12 cellular contexts compared by ENCODE assay signal in the genomic region with DNA sequence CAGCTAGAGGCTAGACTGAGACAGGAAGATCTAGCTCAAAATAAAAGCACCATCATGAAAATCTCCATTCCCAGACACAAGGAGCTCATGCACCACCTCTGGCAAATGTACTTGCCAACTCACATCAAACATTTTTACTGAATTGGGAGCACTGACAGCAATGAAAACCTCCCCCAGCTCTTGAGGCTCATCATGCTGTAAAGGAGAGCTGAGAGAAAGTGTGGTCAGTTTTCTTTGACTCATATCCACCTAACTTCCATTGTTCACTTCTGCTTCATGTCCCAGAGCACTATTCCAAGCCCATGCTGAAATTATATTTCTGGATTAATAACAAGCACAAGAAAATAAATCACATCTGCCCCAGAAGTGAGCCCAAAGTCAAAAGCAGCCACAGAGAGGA.
DNase-seq lines count a peak whose midpoint lies in the region; ATAC-seq and TF ChIP-seq lines count a peak whose summit lies in the region.
"Had no signal": no experiment of that assay in that cellular context is flagged by ENCODE, and none has a peak within 500 bp of the region (broad histone marks: within the 10 kb centered on the region; RNA-seq: fewer than 3 reads in every experiment).

No MANE protein-coding gene starts in this region.

- no peaks in the 10 kb centered on the region for H3K9me3 Mint-ChIP-seq in chondrocyte (ENCODE audit: low read depth)

- no peaks in the 10 kb centered on the region for H3K79me2 ChIP-seq in MM.1S (ENCODE audit: low read length)

- H3K27me3 ChIP-seq in MM.1S (replicated peaks; ENCODE audit: insufficient read depth, low read length), result no peaks in the 10 kb centered on the region

- H3K9ac ChIP-seq in MM.1S (ENCODE audit: low read length), result no peak overlapping the region

- no peaks in the 10 kb centered on the region for H3K9me2 ChIP-seq in MM.1S (replicated peaks; ENCODE audit: insufficient read depth, low read length)

- no peak overlapping the region for H3K4me3 ChIP-seq in MM.1S (ENCODE audit: low read length)

- peaks cover 44% of the 10 kb centered on the region for H3K4me1 Mint-ChIP-seq in chondrocyte (ENCODE audit: low read depth)

- CTCF ChIA-PET in RWPE1 (lab: Yijun Ruan, JAX), result interaction anchor here (0.6 kb wide), 1 partner anchor 155 kb away, joined by 5 read pairs; no protein-coding TSS in a partner anchor

- no peaks in the 10 kb centered on the region for H3K27me3 Mint-ChIP-seq in chondrocyte (ENCODE audit: low read depth)

- H3K9me3 ChIP-seq in MM.1S (replicated peaks; ENCODE audit: insufficient read depth, low read length), result no peaks in the 10 kb centered on the region

- no peaks in the 10 kb centered on the region for H3K36me3 ChIP-seq in MM.1S (replicated peaks; ENCODE audit: insufficient read depth, low read length)

- peaks cover 5% of the 10 kb centered on the region for H3K36me3 Mint-ChIP-seq in chondrocyte (ENCODE audit: low read depth)

- POLR2A ChIA-PET in RWPE1 (lab: Yijun Ruan, JAX; ENCODE audit: low non-redundant PET), result no interaction called here

- H3K27ac ChIP-seq in RWPE1, result no peak overlapping the region
- no peak overlapping the region for H3K27ac ChIP-seq in MM.1S (ENCODE audit: low read length)
- H3K27ac ChIP-seq: WERI-Rb-1 had no signal

- no peak overlapping the region for H2AFZ ChIP-seq in MM.1S (ENCODE audit: low read length)

- peak; percentile 79 for ATAC-seq in omental fat pad (ENCODE audit: low FRiP score)

- H3K4me1 ChIP-seq in MM.1S (ENCODE audit: low read length), result no peaks in the 10 kb centered on the region

- H3F3A ChIP-seq in MM.1S (ENCODE audit: insufficient read depth, low read length), result no peaks in the 10 kb centered on the region

- no peak overlapping the region for H3K4me2 ChIP-seq in MM.1S (ENCODE audit: low read depth, low read length)

- peak overlapping the region; percentile 75 for H3K27ac Mint-ChIP-seq in chondrocyte (ENCODE audit: unreplicated experiment)

- no peaks in the 10 kb centered on the region for H4K20me1 ChIP-seq in MM.1S (ENCODE audit: insufficient read depth, low read length)

- DNase-seq in EL (peak; percentile 49), OCI-M1 (lab: John Stamatoyannopoulos, UW) (peak; percentile 69), chondrocyte (ENCODE audit: low spot score) (no peak), omental fat pad (ENCODE audit: low spot score) (no peak), NCI-H524 treated with DMSO at 0.1 percent for 48 hours (lab: John Stamatoyannopoulos, UW) (no peak), SIG-M5 (lab: John Stamatoyannopoulos, UW) (no peak), RWPE1 (ENCODE audit: low spot score) (no peak), MM.1S (no peak)
- DNase-seq: head of caudate nucleus, KG1, nucleus accumbens, WERI-Rb-1 had no signal

- H3K4me3 Mint-ChIP-seq in chondrocyte (ENCODE audit: unreplicated experiment), result no peak overlapping the region

- TF ChIP-seq CTCF in chondrocyte (IDR thresholded peaks at IDR 0.05) (no peak), omental fat pad (IDR thresholded peaks at IDR 0.05) (no peak), RWPE1 (conservative IDR thresholded peaks at IDR 0.05; ENCODE audit: low read depth) (no peak), MM.1S (IDR thresholded peaks at IDR 0.05; ENCODE audit: low read length) (no peak)

Comparison
In these comparisons a context has a peak if more than half of its experiments do, and no peak if none do; other contexts are left out.
1. DNase-seq: peak in EL (single experiment) and OCI-M1 (single experiment); none in chondrocyte (single experiment), omental fat pad (single experiment), NCI-H524 treated with DMSO at 0.1 percent for 48 hours (single experiment), SIG-M5 (single experiment), RWPE1 (single experiment) and MM.1S (single experiment).